In the genomic region with DNA sequence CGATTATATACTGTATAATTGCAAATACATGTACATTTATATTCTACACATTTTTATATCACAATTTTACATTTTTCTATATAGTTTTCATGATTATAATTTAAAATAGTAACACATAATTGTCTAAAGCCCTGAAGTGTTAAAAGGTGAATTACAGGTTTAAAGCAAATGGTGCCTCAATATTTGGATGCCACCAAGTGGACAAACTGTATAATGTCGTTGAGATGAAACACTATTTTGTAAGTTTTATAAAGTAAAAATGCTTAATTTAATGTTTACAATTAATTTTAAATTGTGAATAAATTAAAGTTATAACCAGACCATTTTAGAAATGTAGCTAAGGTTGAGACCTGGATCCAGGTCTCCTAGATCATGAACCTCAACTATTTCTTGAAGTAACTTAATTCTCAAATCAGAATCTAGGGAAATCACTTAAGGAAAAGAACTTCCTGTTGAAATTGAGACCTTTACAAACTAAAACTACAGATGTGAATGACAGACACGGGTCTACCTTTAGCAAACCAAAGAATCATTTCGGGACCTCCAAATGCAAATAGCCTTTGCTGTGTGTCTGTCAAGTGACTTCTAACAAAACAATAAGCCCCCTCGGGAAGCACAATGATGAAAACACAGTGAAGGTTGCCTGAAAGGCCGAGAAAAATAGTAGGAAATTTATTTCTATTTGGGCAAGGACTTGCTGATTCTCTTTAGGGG, we compare ENCODE assay signal across 1 cellular context.
TF ChIP-seq lines count a peak whose summit lies in the region.

No MANE protein-coding gene starts in this region.

TF ChIP-seq in HCT116, 20 proteins besides CTCF, POLR2A, EP300 and RAD21 (continued from another document):
- no peak for TF ChIP-seq YY1 (IDR thresholded peaks at IDR 0.05; ENCODE audit: extremely low read depth, insufficient replicate concordance, low read depth, low read length)
- no peak for TF ChIP-seq EGR1 (IDR thresholded peaks at IDR 0.05; ENCODE audit: low read depth)
- no peak for TF ChIP-seq ELF1 (IDR thresholded peaks at IDR 0.05; ENCODE audit: borderline replicate concordance, low read depth)
- TF ChIP-seq JUND (IDR thresholded peaks at IDR 0.05) = no peak
- no peak for TF ChIP-seq POLR2AphosphoS5 (IDR thresholded peaks at IDR 0.05; ENCODE audit: low read depth, low read length)
- TF ChIP-seq SIN3A (IDR thresholded peaks at IDR 0.05; ENCODE audit: low read depth) = no peak
- TF ChIP-seq SP1 (IDR thresholded peaks at IDR 0.05; ENCODE audit: low read depth) = no peak
- TF ChIP-seq, protein P1, sequence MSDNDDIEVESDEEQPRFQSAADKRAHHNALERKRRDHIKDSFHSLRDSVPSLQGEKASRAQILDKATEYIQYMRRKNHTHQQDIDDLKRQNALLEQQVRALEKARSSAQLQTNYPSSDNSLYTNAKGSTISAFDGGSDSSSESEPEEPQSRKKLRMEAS (IDR thresholded peaks at IDR 0.05) = no peak
- no peak for TF ChIP-seq EZH2 (IDR thresholded peaks at IDR 0.05)
- TF ChIP-seq, protein P2, sequence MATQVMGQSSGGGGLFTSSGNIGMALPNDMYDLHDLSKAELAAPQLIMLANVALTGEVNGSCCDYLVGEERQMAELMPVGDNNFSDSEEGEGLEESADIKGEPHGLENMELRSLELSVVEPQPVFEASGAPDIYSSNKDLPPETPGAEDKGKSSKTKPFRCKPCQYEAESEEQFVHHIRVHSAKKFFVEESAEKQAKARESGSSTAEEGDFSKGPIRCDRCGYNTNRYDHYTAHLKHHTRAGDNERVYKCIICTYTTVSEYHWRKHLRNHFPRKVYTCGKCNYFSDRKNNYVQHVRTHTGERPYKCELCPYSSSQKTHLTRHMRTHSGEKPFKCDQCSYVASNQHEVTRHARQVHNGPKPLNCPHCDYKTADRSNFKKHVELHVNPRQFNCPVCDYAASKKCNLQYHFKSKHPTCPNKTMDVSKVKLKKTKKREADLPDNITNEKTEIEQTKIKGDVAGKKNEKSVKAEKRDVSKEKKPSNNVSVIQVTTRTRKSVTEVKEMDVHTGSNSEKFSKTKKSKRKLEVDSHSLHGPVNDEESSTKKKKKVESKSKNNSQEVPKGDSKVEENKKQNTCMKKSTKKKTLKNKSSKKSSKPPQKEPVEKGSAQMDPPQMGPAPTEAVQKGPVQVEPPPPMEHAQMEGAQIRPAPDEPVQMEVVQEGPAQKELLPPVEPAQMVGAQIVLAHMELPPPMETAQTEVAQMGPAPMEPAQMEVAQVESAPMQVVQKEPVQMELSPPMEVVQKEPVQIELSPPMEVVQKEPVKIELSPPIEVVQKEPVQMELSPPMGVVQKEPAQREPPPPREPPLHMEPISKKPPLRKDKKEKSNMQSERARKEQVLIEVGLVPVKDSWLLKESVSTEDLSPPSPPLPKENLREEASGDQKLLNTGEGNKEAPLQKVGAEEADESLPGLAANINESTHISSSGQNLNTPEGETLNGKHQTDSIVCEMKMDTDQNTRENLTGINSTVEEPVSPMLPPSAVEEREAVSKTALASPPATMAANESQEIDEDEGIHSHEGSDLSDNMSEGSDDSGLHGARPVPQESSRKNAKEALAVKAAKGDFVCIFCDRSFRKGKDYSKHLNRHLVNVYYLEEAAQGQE (IDR thresholded peaks at IDR 0.05; ENCODE audit: low read depth) = no peak
- no peak for TF ChIP-seq ZNF274 (IDR thresholded peaks at IDR 0.05; ENCODE audit: low read depth, low read length)
- TF ChIP-seq EZH2phosphoT487 (IDR thresholded peaks at IDR 0.05; ENCODE audit: borderline replicate concordance) = no peak
